ENCODE assay signal across 8 cellular contexts in the genomic region with DNA sequence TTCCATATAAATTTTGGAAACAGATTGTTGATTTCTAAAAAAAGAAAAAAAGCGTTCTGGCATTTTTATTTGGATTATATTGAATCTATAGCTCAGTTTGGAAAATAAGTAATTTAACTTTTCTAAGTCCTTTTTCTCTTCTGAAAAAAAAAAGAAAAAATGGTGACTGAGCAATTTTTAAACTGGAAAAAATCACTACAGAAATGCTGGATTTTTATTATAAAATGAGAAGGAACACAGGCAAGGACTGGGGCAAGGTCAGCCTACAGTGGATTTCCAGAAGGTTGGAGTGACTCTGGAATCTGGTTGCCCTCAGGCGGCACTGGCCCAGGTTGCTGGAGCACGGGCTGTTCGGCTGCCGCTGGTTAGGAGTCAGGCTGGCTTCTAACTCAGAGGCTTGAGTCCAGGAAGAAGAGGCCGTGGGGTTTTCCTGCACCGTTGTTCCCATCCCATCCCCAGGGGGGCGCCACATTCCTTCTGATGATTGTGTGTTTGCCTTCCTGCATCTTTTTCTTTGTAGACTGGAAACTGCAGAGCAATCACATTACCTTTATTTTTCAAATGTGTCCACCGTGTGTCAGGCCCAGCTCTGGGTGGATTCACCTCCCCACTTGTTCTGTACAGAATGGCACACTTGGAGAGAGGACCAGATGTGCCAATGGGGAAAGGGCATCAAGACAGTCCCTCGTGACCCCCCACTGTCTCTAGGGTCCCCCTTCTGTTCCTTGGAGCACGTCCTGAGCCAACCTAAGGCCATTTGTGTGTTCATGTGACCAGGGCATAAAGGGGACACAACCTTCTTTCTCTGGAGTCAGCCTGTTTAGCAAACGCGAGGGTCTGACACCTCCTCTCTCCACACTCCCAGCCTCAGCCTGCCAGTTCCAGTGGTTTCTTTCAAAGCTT. TPM values are rescaled to one million over a fixed set of nuclear protein-coding genes. Genes with fewer than 3 reads are reported as not detected.
DNase-seq lines count a peak whose midpoint lies in the region; ATAC-seq and TF ChIP-seq lines count a peak whose summit lies in the region.

No MANE protein-coding gene starts in this region.

- TF ChIP-seq CTCF in mesothelial cell of epicardium (IDR thresholded peaks at IDR 0.05; ENCODE audit: unreplicated experiment): peak; percentile 77

- DNase-seq in SIG-M5 treated with dmso at 0.1 percent for 504 hours (lab: John Stamatoyannopoulos, UW; ENCODE audit: unreplicated experiment): peak; percentile 37
- no peak for DNase-seq in SIG-M5 (lab: John Stamatoyannopoulos, UW)
- peak; percentile 56 for DNase-seq in NCI-H2029 (lab: John Stamatoyannopoulos, UW)
- DNase-seq in activated CD4-positive, alpha-beta T cell treated with anti-CD3 and anti-CD28 coated beads for 24 hours (ENCODE audit: low read depth in 2 of 2): peak; percentile 31 to 43
- peak; percentile 16 to 44 for DNase-seq in dermis microvascular lymphatic vessel endothelial cell (ENCODE audit: low read depth in 2 of 2)
- DNase-seq in mesothelial cell of epicardium (ENCODE audit: low spot score in 2 of 2, unreplicated experiment in 2 of 2): peak in 1 of 2 experiments; percentile 86
- peak in 5 of 6 experiments; percentile 18 to 39 (median 28) for DNase-seq in stimulated activated naive CD4-positive, alpha-beta T cell (lab: John Stamatoyannopoulos, UW)

- H3K27me3 Mint-ChIP-seq in mesothelial cell of epicardium (ENCODE audit: low read depth): peaks cover 16% of the 10 kb centered on the region

- H3K36me3 Mint-ChIP-seq in mesothelial cell of epicardium: no peaks in the 10 kb centered on the region

- no peaks in the 10 kb centered on the region for H3K9me3 Mint-ChIP-seq in mesothelial cell of epicardium

- no peak overlapping the region for H3K4me3 Mint-ChIP-seq in mesothelial cell of epicardium

- no peak for ATAC-seq in GM18858 (IDR thresholded peaks at IDR 0.05; ENCODE audit: unreplicated experiment)

- no peak overlapping the region for H3K27ac Mint-ChIP-seq in mesothelial cell of epicardium

- H3K4me1 Mint-ChIP-seq in mesothelial cell of epicardium: peaks cover 15% of the 10 kb centered on the region

RNA-seq across cellular contexts. Expression of gene GTF3A, which starts 44.5 kb away (rescaled TPM):
- total RNA-seq in dermis microvascular lymphatic vessel endothelial cell (99.8 and 106 TPM in 2 replicates), mesothelial cell of epicardium (47.5 to 53.7 TPM (median 48.6 TPM) in 3 replicates)
